Comparison of ENCODE assay signal across 9 cellular contexts in genomic region chr14:52339262-52339661, GRCh38. TPM values are rescaled to one million over a fixed set of nuclear protein-coding genes. Genes with fewer than 3 reads are reported as not detected.
"Had no signal": no experiment of that assay in that cellular context is flagged by ENCODE, and none has a peak within 500 bp of the region (broad histone marks: within the 10 kb centered on the region; RNA-seq: fewer than 3 reads in every experiment).

No MANE protein-coding gene starts in this region.

- H3K27ac ChIP-seq: GM23248, HL-60 had no signal

- H2AFZ ChIP-seq: GM23248 had no signal

- DNase-seq: GM23248, GOT3, H9, HCEC 1CT, KG1 had no signal

- H3K4me3 ChIP-seq: GM23248, K562 had no signal

- FAIRE-seq: HepG2, K562 had no signal

- ATAC-seq: HepG2, K562 had no signal

- H3K9ac ChIP-seq: GM23248 had no signal

RNA-seq across cellular contexts. Expression of gene PTGER2, which starts 25.1 kb away (rescaled TPM):
- total RNA-seq: HepG2, HT1080, K562 had no signal
- polyA plus RNA-seq: HepG2, K562 had no signal
